8 cellular contexts compared by ENCODE assay signal in the genomic region with DNA sequence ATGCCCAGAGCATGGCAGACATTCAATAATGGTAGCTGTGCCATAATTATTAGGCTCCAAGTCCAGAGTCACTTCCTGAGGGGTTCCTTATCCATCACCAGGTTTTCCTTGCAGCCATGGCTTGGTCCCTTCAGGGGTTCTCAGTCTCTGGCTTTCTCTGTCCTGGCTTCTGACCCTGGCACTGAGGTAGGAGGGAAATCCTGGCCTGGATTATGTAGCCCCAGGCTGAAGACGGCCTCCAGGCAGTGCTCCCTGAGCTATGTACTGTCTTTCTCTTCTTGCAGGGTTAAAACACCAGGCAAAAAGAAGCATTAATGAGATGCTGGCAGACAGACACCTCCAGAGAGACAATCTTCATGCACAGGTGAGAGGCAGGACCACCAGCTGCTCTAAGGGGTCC. TPM values are rescaled to one million over a fixed set of nuclear protein-coding genes. Genes with fewer than 3 reads are reported as not detected.
DNase-seq lines count a peak whose midpoint lies in the region; ATAC-seq and TF ChIP-seq lines count a peak whose summit lies in the region.

No MANE protein-coding gene starts in this region.

- no peaks in the 10 kb centered on the region for H3K4me1 Mint-ChIP-seq in activated CD4-positive, alpha-beta T cell treated with anti-CD3 and anti-CD28 coated beads, Interleukin-2, amount 10 ng/mL, durations not matched to agents 7 days and 5 days
- peaks cover 62% of the 10 kb centered on the region for H3K4me1 Mint-ChIP-seq in osteocyte (ENCODE audit: unreplicated experiment)

- no peaks in the 10 kb centered on the region for H3K9me3 ChIP-seq in RWPE2 (ENCODE audit: severe bottlenecking)

- no peaks in the 10 kb centered on the region for H3K27me3 Mint-ChIP-seq in activated CD4-positive, alpha-beta T cell treated with anti-CD3 and anti-CD28 coated beads, Interleukin-2, amount 10 ng/mL, durations not matched to agents 7 days and 5 days
- no peaks in the 10 kb centered on the region for H3K27me3 Mint-ChIP-seq in osteocyte (ENCODE audit: unreplicated experiment)

- no peaks in the 10 kb centered on the region for H3K9me3 Mint-ChIP-seq in activated CD4-positive, alpha-beta T cell treated with anti-CD3 and anti-CD28 coated beads, Interleukin-2, amount 10 ng/mL, durations not matched to agents 7 days and 5 days
- no peaks in the 10 kb centered on the region for H3K9me3 Mint-ChIP-seq in osteocyte (ENCODE audit: unreplicated experiment)

- H3K27me3 ChIP-seq in RWPE2 (ENCODE audit: insufficient read depth, poor library complexity, severe bottlenecking) = no peaks in the 10 kb centered on the region

- H3K4me1 ChIP-seq in RWPE2 (ENCODE audit: insufficient read depth, poor library complexity, severe bottlenecking) = peaks cover 5% of the 10 kb centered on the region

- no peak overlapping the region for H3K4me3 Mint-ChIP-seq in activated CD4-positive, alpha-beta T cell treated with anti-CD3 and anti-CD28 coated beads, Interleukin-2, amount 10 ng/mL, durations not matched to agents 7 days and 5 days
- H3K4me3 Mint-ChIP-seq in osteocyte (ENCODE audit: unreplicated experiment) = no peak overlapping the region

- no peak overlapping the region for H3K27ac Mint-ChIP-seq in activated CD4-positive, alpha-beta T cell treated with anti-CD3 and anti-CD28 coated beads, Interleukin-2, amount 10 ng/mL, durations not matched to agents 7 days and 5 days
- peak overlapping the region; percentile 31 for H3K27ac Mint-ChIP-seq in osteocyte (ENCODE audit: unreplicated experiment)

- peak; percentile 16 for DNase-seq in activated CD4-positive, alpha-beta T cell treated with anti-CD3 and anti-CD28 coated beads, Interleukin-2, amount 10 ng/mL, durations not matched to agents 7 days and 5 days
- DNase-seq in activated CD4-positive, alpha-beta T cell treated with anti-CD3 and anti-CD28 coated beads, Interleukin-2, amount 50 U/mL, for 1 hour = no peak
- DNase-seq in KG1 (lab: John Stamatoyannopoulos, UW) (peak; percentile 76), RWPE2 (ENCODE audit: low spot score) (no peak), epithelial cell of proximal tubule (ENCODE audit: low read depth) (peak; percentile 82), osteocyte (ENCODE audit: extremely low spot score, unreplicated experiment) (no peak), NCI-H748 treated with DMSO at 0.1 percent for 48 hours (lab: John Stamatoyannopoulos, UW) (no peak)

- ATAC-seq in RWPE2 (ENCODE audit: low read depth) (peak; percentile 52), HG03354 (IDR thresholded peaks at IDR 0.05; ENCODE audit: poor library complexity, severe bottlenecking, unreplicated experiment) (no peak)

- H3K4me3 ChIP-seq in RWPE2 (ENCODE audit: severe bottlenecking) (no peak overlapping the region), epithelial cell of proximal tubule (ENCODE audit: low read depth, low read length) (no peak overlapping the region)

- CTCF ChIA-PET in activated CD4-positive, alpha-beta T cell treated with anti-CD3 and anti-CD28 coated beads, Interleukin-2, amount 10 ng/mL, durations not matched to agents 7 days and 5 days (lab: Charles Lee) = interaction anchor here (1.1 kb wide), 1 partner anchor 159 kb away, joined by 3 read pairs; no protein-coding TSS in a partner anchor

- H3K36me3 ChIP-seq in RWPE2 (ENCODE audit: low read depth) = no peaks in the 10 kb centered on the region

- POLR2A ChIA-PET in activated CD4-positive, alpha-beta T cell treated with anti-CD3 and anti-CD28 coated beads, Interleukin-2, amount 10 ng/mL, durations not matched to agents 7 days and 5 days (lab: Charles Lee) = no interaction called here

- peak overlapping the region; percentile 11 for H3K27ac ChIP-seq in RWPE2 (ENCODE audit: poor library complexity, severe bottlenecking)

- TF ChIP-seq CTCF in RWPE2 (IDR thresholded peaks at IDR 0.05; ENCODE audit: poor library complexity, severe bottlenecking) (no peak), epithelial cell of proximal tubule (conservative IDR thresholded peaks at IDR 0.05; ENCODE audit: low read depth, low read length) (no peak), osteocyte (IDR thresholded peaks at IDR 0.05) (no peak)

- H3K36me3 Mint-ChIP-seq in activated CD4-positive, alpha-beta T cell treated with anti-CD3 and anti-CD28 coated beads, Interleukin-2, amount 10 ng/mL, durations not matched to agents 7 days and 5 days (ENCODE audit: low read depth) = no peaks in the 10 kb centered on the region
- no peaks in the 10 kb centered on the region for H3K36me3 Mint-ChIP-seq in osteocyte (ENCODE audit: unreplicated experiment)

RNA-seq across cellular contexts. Expression of gene PADI3, which starts 9.5 kb away (rescaled TPM):
- not detected for total RNA-seq in activated CD4-positive, alpha-beta T cell treated with anti-CD3 and anti-CD28 coated beads, Interleukin-2, amount 10 ng/mL, durations not matched to agents 7 days and 5 days
- total RNA-seq in epithelial cell of proximal tubule = 0.07 TPM in 1 of 2 replicates, not detected in the other
- total RNA-seq in osteocyte = 0.39 and 0.73 TPM in 2 replicates

RNA-seq across cellular contexts. Expression of gene PADI1, which starts 34.5 kb away (rescaled TPM):
- total RNA-seq in activated CD4-positive, alpha-beta T cell treated with anti-CD3 and anti-CD28 coated beads, Interleukin-2, amount 10 ng/mL, durations not matched to agents 7 days and 5 days = not detected
- total RNA-seq in epithelial cell of proximal tubule = 1.1 and 3.4 TPM in 2 replicates
- total RNA-seq in osteocyte = 1.2 and 1.7 TPM in 2 replicates

Comparison
In these comparisons a context has a peak if more than half of its experiments do, and no peak if none do; other contexts are left out.
1. DNase-seq: peak in activated CD4-positive, alpha-beta T cell treated with anti-CD3 and anti-CD28 coated beads, Interleukin-2, amount 10 ng/mL, durations not matched to agents 7 days and 5 days (single experiment), KG1 (single experiment) and epithelial cell of proximal tubule (single experiment); none in activated CD4-positive, alpha-beta T cell treated with anti-CD3 and anti-CD28 coated beads, Interleukin-2, amount 50 U/mL, for 1 hour (single experiment), RWPE2 (single experiment), osteocyte (single experiment) and NCI-H748 treated with DMSO at 0.1 percent for 48 hours (single experiment).